ENCODE assay signal across 11 cellular contexts in the genomic region with DNA sequence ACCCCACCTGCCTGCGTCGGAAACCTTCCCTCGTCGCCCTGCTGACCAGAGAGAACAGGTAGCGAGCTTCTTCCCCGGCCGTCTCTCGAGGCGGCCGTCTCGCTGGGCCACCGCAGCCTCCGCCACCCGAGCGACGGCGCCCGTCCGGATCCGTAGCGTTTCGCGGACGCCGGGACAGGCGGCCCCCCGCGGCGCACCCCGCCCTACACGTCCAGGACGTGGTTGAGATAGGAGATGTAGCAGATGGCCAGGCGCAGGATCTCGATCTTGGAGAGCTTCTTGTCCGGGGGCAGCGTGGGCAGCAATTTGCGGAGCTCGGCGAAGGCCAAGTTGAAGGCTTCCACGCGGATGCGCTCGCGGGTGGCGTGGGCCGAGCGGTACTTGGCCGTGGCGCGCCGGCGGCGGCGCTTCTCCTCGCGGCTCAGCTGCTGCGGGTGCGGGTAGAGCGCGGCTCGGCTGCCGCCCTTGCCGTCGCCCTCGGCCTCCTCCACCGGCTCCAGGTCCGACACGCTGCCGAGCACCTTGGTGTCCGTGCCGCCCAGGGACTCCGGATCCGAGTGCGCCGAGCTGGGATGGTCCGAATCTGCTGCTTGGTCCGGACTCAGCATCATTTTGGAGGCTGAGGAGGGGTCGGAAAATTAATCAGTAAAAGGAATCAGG. TPM values are rescaled to one million over a fixed set of nuclear protein-coding genes. Genes with fewer than 3 reads are reported as not detected.
DNase-seq lines count a peak whose midpoint lies in the region; ATAC-seq and TF ChIP-seq lines count a peak whose summit lies in the region.
"Had no signal": no experiment of that assay in that cellular context is flagged by ENCODE, and none has a peak within 500 bp of the region (broad histone marks: within the 10 kb centered on the region; RNA-seq: fewer than 3 reads in every experiment).

No MANE protein-coding gene starts in this region.

- H2AFZ ChIP-seq in OCI-LY7 (ENCODE audit: low read length), result no peak overlapping the region

- H3K9me3 Mint-ChIP-seq in stimulated activated naive B cell treated with anti-CD40 and anti-IgM and Interleukin-4, amounts not matched to agents 10 μg/mL and 1 μg/mL and 100 μg/mL, for 72 hours, result no peaks in the 10 kb centered on the region
- H3K9me3 Mint-ChIP-seq: natural killer cell treated with Interleukin-12 subunit alpha and Interleukin-12 subunit beta and Interleukin-15 and Interleukin-18, amount 100 ng/mL, for 72 hours had no signal

- H3K36me3 ChIP-seq in WERI-Rb-1 (no peaks in the 10 kb centered on the region), spleen (no peaks in the 10 kb centered on the region), OCI-LY7 (ENCODE audit: insufficient read depth, low read length) (no peaks in the 10 kb centered on the region), uterus (no peaks in the 10 kb centered on the region)

- H3K27me3 ChIP-seq in WERI-Rb-1 (ENCODE audit: insufficient read depth, low read depth, severe bottlenecking) (no peaks in the 10 kb centered on the region), spleen (replicated peaks in 1 of 7) (peaks cover 10 to 99% (median 67%) of the 10 kb centered on the region in 7 donors), uterus (peaks cover 25 to 43% of the 10 kb centered on the region in 2 donors)

- H3K27ac Mint-ChIP-seq in stimulated activated naive B cell treated with anti-CD40 and anti-IgM and Interleukin-4, amounts not matched to agents 10 μg/mL and 1 μg/mL and 100 μg/mL, for 72 hours, result no peak overlapping the region
- H3K27ac Mint-ChIP-seq: natural killer cell treated with Interleukin-12 subunit alpha and Interleukin-12 subunit beta and Interleukin-15 and Interleukin-18, amount 100 ng/mL, for 72 hours had no signal

- H3K4me1 Mint-ChIP-seq in stimulated activated naive B cell treated with anti-CD40 and anti-IgM and Interleukin-4, amounts not matched to agents 10 μg/mL and 1 μg/mL and 100 μg/mL, for 72 hours, result peaks cover 4 to 7% of the 10 kb centered on the region in 2 donors

- TF ChIP-seq CTCF in WERI-Rb-1 (IDR thresholded peaks at IDR 0.05; ENCODE audit: low read depth, low read length), result no peak
- no peak for TF ChIP-seq CTCF in spleen (IDR thresholded peaks at IDR 0.05 in 8 of 11, conservative IDR thresholded peaks at IDR 0.05 in 3 of 11)
- no peak for TF ChIP-seq CTCF in OCI-LY7 (conservative IDR thresholded peaks at IDR 0.05; ENCODE audit: low read length)
- no peak for TF ChIP-seq CTCF in uterus (IDR thresholded peaks at IDR 0.05)

- peak overlapping the region; percentile 91 for H3K27ac ChIP-seq in WERI-Rb-1
- H3K27ac ChIP-seq in spleen, result no peak overlapping the region
- H3K27ac ChIP-seq in OCI-LY7 (ENCODE audit: low read depth, low read length, poor library complexity, severe bottlenecking), result no peak overlapping the region
- H3K27ac ChIP-seq in uterus, result no peak overlapping the region

- H3K9me2 ChIP-seq in OCI-LY7 (ENCODE audit: insufficient read depth, low read length), result no peaks in the 10 kb centered on the region

- no peaks in the 10 kb centered on the region for H3K9me3 ChIP-seq in WERI-Rb-1 (ENCODE audit: severe bottlenecking)
- H3K9me3 ChIP-seq in spleen, result no peaks in the 10 kb centered on the region
- H3K9me3 ChIP-seq in OCI-LY7 (ENCODE audit: low read length), result no peaks in the 10 kb centered on the region
- no peaks in the 10 kb centered on the region for H3K9me3 ChIP-seq in uterus

- peak overlapping the region; percentile 52 for H3K4me3 ChIP-seq in WERI-Rb-1 (ENCODE audit: low read depth, low read length)
- H3K4me3 ChIP-seq in spleen, result peak overlapping the region in 6 of 8 donors; percentile 2 to 62 (median 27)
- no peak overlapping the region for H3K4me3 ChIP-seq in OCI-LY7 (ENCODE audit: low read depth, low read length, poor library complexity, severe bottlenecking)
- H3K4me3 ChIP-seq in uterus, result peak overlapping the region in 1 of 2 donors; percentile 13

- TF ChIP-seq POLR2A in spleen (IDR thresholded peaks at IDR 0.05), result no peak
- TF ChIP-seq POLR2A in uterus (IDR thresholded peaks at IDR 0.05), result no peak

- peak overlapping the region in 1 of 2 donors; percentile 29 for H3K4me3 Mint-ChIP-seq in stimulated activated naive B cell treated with anti-CD40 and anti-IgM and Interleukin-4, amounts not matched to agents 10 μg/mL and 1 μg/mL and 100 μg/mL, for 72 hours
- H3K4me3 Mint-ChIP-seq: natural killer cell treated with Interleukin-12 subunit alpha and Interleukin-12 subunit beta and Interleukin-15 and Interleukin-18, amount 100 ng/mL, for 72 hours had no signal

- CTCF ChIA-PET in OCI-LY7 (lab: Charles Lee; ENCODE audit: unreplicated experiment), result no interaction called here

- intact Hi-C loops in spleen (cut with DNase I; ENCODE audit: low total_unique reads) (no loop called here), OCI-LY7 (cut with micrococcal nuclease; ENCODE audit: unreplicated experiment) (no loop called here), uterus (cut with DNase I; ENCODE audit: low total_unique reads) (no loop called here)

- H3K36me3 Mint-ChIP-seq in stimulated activated naive B cell treated with anti-CD40 and anti-IgM and Interleukin-4, amounts not matched to agents 10 μg/mL and 1 μg/mL and 100 μg/mL, for 72 hours, result no peaks in the 10 kb centered on the region
- H3K36me3 Mint-ChIP-seq: natural killer cell treated with Interleukin-12 subunit alpha and Interleukin-12 subunit beta and Interleukin-15 and Interleukin-18, amount 100 ng/mL, for 72 hours had no signal

- H3K79me2 ChIP-seq in OCI-LY7 (ENCODE audit: insufficient read depth, low read depth, low read length), result no peaks in the 10 kb centered on the region

- BruUV-seq in OCI-LY7 (replicated peaks; lab: Mats Ljungman, UMichigan), result no TSS peak

- no peak overlapping the region for H3K4me2 ChIP-seq in OCI-LY7 (ENCODE audit: low read length)

- H3K4me1 ChIP-seq in spleen (peaks cover 20 to 32% (median 24%) of the 10 kb centered on the region in 6 donors), OCI-LY7 (ENCODE audit: insufficient read depth, low read length, poor library complexity, severe bottlenecking) (no peaks in the 10 kb centered on the region), uterus (peaks cover 0 to 15% of the 10 kb centered on the region in 2 donors)

- H3K27me3 Mint-ChIP-seq in stimulated activated naive B cell treated with anti-CD40 and anti-IgM and Interleukin-4, amounts not matched to agents 10 μg/mL and 1 μg/mL and 100 μg/mL, for 72 hours, result peaks cover 48 to 73% of the 10 kb centered on the region in 2 donors

- no peak for ATAC-seq in stimulated activated naive B cell treated with anti-CD40 and anti-IgM and Interleukin-4, amounts not matched to agents 10 μg/mL and 1 μg/mL and 100 μg/mL, for 72 hours (replicated peaks)

- POLR2A ChIA-PET in OCI-LY7 (lab: Charles Lee), result no interaction called here

- peak; percentile 10 for DNase-seq in NCI-H345 (lab: John Stamatoyannopoulos, UW)
- DNase-seq in NCI-H345 treated with DMSO at 0.1 percent for 48 hours (lab: John Stamatoyannopoulos, UW; ENCODE audit: unreplicated experiment), result no peak
- DNase-seq in WERI-Rb-1, result peak; percentile 59
- peak; percentile 55 for DNase-seq in iPS-NIHi11 (ENCODE audit: low spot score)
- DNase-seq in spleen, result no peak
- no peak for DNase-seq in stimulated activated naive B cell treated with anti-CD40 and anti-IgM and Interleukin-4, amounts not matched to agents 10 μg/mL and 1 μg/mL and 100 μg/mL, for 72 hours
- DNase-seq in OCI-LY7 (ENCODE audit: low spot score), result no peak
- no peak for DNase-seq in uterus
- DNase-seq: effector CD8-positive, alpha-beta T cell; NCI-H2081 treated with DMSO at 0.1 percent for 48 hours had no signal

- 3 to 6% (median 4%) methylated on average over 41 to 78 of the region's 78 CpGs for WGBS in spleen, 5 donors

- no peaks in the 10 kb centered on the region for H4K20me1 ChIP-seq in OCI-LY7 (ENCODE audit: insufficient read depth, low read length)

RNA-seq across cellular contexts. Expression of a gene that starts 3.0 kb away (rescaled TPM):
- total RNA-seq in spleen (not detected), OCI-LY7 (2022) (not detected in 2 replicates), uterus (not detected)
- polyA plus RNA-seq in spleen, result not detected
- not detected in 2 replicates for total RNA-seq in OCI-LY7 (2014; rRNA removed; shearing (Covaris generic))
- total RNA-seq: natural killer cell treated with Interleukin-12 subunit alpha and Interleukin-12 subunit beta and Interleukin-15 and Interleukin-18, amount 100 ng/mL, for 72 hours had no signal

Comparison
In these comparisons a context has a peak if more than half of its experiments do, and no peak if none do; other contexts are left out.
1. DNase-seq: peak in NCI-H345 (single experiment), WERI-Rb-1 (single experiment) and iPS-NIHi11 (single experiment); none in NCI-H345 treated with DMSO at 0.1 percent for 48 hours (single experiment), spleen (single experiment), stimulated activated naive B cell treated with anti-CD40 and anti-IgM and Interleukin-4, amounts not matched to agents 10 μg/mL and 1 μg/mL and 100 μg/mL, for 72 hours (single experiment), OCI-LY7 (single experiment) and uterus (0 of 2).